In the genomic region with DNA sequence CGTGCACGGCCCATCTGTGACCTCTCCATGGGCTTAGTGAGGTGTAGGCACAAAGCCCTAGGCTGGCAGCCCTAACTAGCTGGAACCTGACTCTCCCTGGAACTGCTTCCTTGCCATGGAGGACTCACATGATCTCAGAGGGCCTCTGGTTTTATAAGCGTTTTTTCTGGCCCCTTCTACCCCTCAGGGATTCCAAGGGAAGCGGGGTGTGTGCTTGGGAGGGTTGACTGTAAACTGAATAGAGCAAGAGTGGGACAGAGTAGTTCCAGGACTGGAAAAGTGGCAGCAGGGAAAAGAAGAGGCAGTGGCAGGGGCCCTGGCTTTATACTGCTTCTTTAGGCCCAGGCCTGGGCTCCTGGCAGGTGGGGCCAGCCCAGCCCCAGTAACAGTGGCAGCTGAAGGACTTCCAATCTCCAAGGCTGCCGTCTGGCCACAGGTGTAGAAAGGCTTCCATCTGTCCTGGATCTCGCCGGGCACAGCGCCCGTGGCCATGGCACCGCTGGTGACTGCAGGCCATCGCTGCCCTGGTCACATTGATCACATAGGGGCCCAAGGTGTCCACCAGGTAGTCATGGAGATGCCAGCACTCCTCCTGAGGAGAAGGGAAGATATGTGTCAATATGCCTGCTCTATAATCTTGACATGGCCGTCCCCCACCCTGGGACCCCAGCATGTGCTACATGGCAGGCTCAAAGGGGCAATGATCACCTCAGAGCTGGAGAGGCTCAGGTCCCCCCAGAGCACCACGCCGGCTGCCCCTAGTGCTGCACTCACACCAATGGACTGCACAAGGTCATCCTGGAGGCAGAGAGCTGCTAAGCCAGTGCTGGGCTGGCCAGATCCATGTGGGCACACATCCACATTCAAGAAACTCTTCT, we compare ENCODE assay signal across 1 cellular context.
TF ChIP-seq lines count a peak whose summit lies in the region.

No MANE protein-coding gene starts in this region.

TF ChIP-seq in SK-N-SH, 30 proteins besides CTCF, POLR2A, EP300 and RAD21 (continued from another document):
- TF ChIP-seq, protein P1, sequence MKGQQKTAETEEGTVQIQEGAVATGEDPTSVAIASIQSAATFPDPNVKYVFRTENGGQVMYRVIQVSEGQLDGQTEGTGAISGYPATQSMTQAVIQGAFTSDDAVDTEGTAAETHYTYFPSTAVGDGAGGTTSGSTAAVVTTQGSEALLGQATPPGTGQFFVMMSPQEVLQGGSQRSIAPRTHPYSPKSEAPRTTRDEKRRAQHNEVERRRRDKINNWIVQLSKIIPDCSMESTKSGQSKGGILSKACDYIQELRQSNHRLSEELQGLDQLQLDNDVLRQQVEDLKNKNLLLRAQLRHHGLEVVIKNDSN (IDR thresholded peaks at IDR 0.05; ENCODE audit: borderline replicate concordance, low read depth) = no peak
- TF ChIP-seq, protein P2, sequence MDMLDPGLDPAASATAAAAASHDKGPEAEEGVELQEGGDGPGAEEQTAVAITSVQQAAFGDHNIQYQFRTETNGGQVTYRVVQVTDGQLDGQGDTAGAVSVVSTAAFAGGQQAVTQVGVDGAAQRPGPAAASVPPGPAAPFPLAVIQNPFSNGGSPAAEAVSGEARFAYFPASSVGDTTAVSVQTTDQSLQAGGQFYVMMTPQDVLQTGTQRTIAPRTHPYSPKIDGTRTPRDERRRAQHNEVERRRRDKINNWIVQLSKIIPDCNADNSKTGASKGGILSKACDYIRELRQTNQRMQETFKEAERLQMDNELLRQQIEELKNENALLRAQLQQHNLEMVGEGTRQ (IDR thresholded peaks at IDR 0.05; ENCODE audit: borderline replicate concordance, low read depth, low read length) = no peak
- TF ChIP-seq RCOR1 (IDR thresholded peaks at IDR 0.05; ENCODE audit: low read length) (no peak), SIN3A (IDR thresholded peaks at IDR 0.05; ENCODE audit: borderline replicate concordance, low read depth, low read length) (no peak), YY1 (IDR thresholded peaks at IDR 0.05; ENCODE audit: low read depth) (no peak)
- TF ChIP-seq, protein P3, sequence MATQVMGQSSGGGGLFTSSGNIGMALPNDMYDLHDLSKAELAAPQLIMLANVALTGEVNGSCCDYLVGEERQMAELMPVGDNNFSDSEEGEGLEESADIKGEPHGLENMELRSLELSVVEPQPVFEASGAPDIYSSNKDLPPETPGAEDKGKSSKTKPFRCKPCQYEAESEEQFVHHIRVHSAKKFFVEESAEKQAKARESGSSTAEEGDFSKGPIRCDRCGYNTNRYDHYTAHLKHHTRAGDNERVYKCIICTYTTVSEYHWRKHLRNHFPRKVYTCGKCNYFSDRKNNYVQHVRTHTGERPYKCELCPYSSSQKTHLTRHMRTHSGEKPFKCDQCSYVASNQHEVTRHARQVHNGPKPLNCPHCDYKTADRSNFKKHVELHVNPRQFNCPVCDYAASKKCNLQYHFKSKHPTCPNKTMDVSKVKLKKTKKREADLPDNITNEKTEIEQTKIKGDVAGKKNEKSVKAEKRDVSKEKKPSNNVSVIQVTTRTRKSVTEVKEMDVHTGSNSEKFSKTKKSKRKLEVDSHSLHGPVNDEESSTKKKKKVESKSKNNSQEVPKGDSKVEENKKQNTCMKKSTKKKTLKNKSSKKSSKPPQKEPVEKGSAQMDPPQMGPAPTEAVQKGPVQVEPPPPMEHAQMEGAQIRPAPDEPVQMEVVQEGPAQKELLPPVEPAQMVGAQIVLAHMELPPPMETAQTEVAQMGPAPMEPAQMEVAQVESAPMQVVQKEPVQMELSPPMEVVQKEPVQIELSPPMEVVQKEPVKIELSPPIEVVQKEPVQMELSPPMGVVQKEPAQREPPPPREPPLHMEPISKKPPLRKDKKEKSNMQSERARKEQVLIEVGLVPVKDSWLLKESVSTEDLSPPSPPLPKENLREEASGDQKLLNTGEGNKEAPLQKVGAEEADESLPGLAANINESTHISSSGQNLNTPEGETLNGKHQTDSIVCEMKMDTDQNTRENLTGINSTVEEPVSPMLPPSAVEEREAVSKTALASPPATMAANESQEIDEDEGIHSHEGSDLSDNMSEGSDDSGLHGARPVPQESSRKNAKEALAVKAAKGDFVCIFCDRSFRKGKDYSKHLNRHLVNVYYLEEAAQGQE (IDR thresholded peaks at IDR 0.05; ENCODE audit: low read depth, low read length) = no peak
